In the genomic region with DNA sequence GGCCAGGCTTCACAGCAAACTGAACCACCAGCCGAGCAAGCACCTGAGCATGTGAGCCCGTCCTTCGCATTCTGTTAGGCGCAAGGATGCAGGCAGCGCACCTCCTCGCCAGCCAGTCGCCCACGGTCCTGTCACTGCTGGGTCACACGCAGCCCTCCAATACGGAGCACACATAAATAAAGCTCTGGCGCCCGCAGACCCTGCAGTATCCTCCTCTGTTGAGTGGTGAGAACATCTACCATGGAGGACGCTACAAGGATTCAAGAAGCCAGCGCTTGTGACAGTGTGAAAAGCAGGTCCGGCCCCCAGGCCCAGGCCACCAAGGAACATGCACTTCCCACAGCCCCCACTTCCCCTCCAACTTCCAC, we compare ENCODE assay signal across 1 cellular context.
TF ChIP-seq lines count a peak whose summit lies in the region.

No MANE protein-coding gene starts in this region.

TF ChIP-seq in WTC11, 78 proteins besides CTCF, POLR2A, EP300 and RAD21 (continued from another document):
- no peak for TF ChIP-seq ZNF281 (CRISPR knock-in tag; IDR thresholded peaks at IDR 0.05)
- no peak for TF ChIP-seq NR3C1 (CRISPR knock-in tag; conservative IDR thresholded peaks at IDR 0.05; ENCODE audit: low read depth)
- no peak for TF ChIP-seq HMGA2 (CRISPR knock-in tag; IDR thresholded peaks at IDR 0.05)
- no peak for TF ChIP-seq NFATC4 (CRISPR knock-in tag; IDR thresholded peaks at IDR 0.05)
- TF ChIP-seq FOXK1 (CRISPR knock-in tag; IDR thresholded peaks at IDR 0.05): no peak
